In genomic region chr2:127425540-127426490, GRCh38 we compare ENCODE assay signal across 17 cellular contexts. TPM values are rescaled to one million over a fixed set of nuclear protein-coding genes. Genes with fewer than 3 reads are reported as not detected.
DNase-seq lines count a peak whose midpoint lies in the region; ATAC-seq, FAIRE-seq and TF ChIP-seq lines count a peak whose summit lies in the region.
"Had no signal": no experiment of that assay in that cellular context is flagged by ENCODE, and none has a peak within 500 bp of the region (broad histone marks: within the 10 kb centered on the region; RNA-seq: fewer than 3 reads in every experiment).

No MANE protein-coding gene starts in this region.

- H4K20me1 ChIP-seq in astrocyte (ENCODE audit: insufficient read depth, low read length), result no peaks in the 10 kb centered on the region
- H4K20me1 ChIP-seq in neural progenitor cell (ENCODE audit: low read depth), result peaks cover 10% of the 10 kb centered on the region

- H3K4me1 ChIP-seq in right atrium auricular region, result peaks cover 0 to 15% of the 10 kb centered on the region in 2 donors
- H3K4me1 ChIP-seq in heart left ventricle, result peaks cover 0 to 17% (median 8%) of the 10 kb centered on the region in 12 donors
- H3K4me1 ChIP-seq in astrocyte (ENCODE audit: insufficient read depth, low read length), result peaks cover 2% of the 10 kb centered on the region
- peaks cover 13% of the 10 kb centered on the region for H3K4me1 ChIP-seq in neural progenitor cell

- peak overlapping the region; percentile 20 for H3K27ac Mint-ChIP-seq in astrocyte (ENCODE audit: unreplicated experiment)
- peak overlapping the region; percentile 61 for H3K27ac Mint-ChIP-seq in neural progenitor cell
- H3K27ac Mint-ChIP-seq in activated naive CD4-positive, alpha-beta T cell treated with anti-CD3 and anti-CD28 coated beads for 36 hours, result no peak overlapping the region
- H3K27ac Mint-ChIP-seq: B cell; CD4-positive, alpha-beta T cell had no signal

- peaks cover 5% of the 10 kb centered on the region for H3K36me3 Mint-ChIP-seq in astrocyte (ENCODE audit: low read depth, unreplicated experiment)
- H3K36me3 Mint-ChIP-seq in neural progenitor cell, result no peaks in the 10 kb centered on the region
- H3K36me3 Mint-ChIP-seq in activated naive CD4-positive, alpha-beta T cell treated with anti-CD3 and anti-CD28 coated beads for 36 hours (ENCODE audit: low read depth), result no peaks in the 10 kb centered on the region

- DNase-seq in right atrium auricular region (ENCODE audit: low spot score) (peak; percentile 21), heart left ventricle (no peak), astrocyte (ENCODE audit: low read depth) (no peak), neural progenitor cell (ENCODE audit: low spot score) (no peak), MV-4-11 (lab: John Stamatoyannopoulos, UW) (no peak), GDM1 (lab: John Stamatoyannopoulos, UW) (no peak)
- DNase-seq in activated naive CD4-positive, alpha-beta T cell treated with anti-CD3 and anti-CD28 coated beads for 36 hours, result no peak
- DNase-seq: ACHN; C1 segment of cervical spinal cord; Calu3; CD4-positive, alpha-beta T cell; DMS 273 treated with DMSO at 0.1 percent for 48 hours; GM23248; H7 had no signal

- H3K9me3 Mint-ChIP-seq in astrocyte (ENCODE audit: unreplicated experiment), result no peaks in the 10 kb centered on the region
- H3K9me3 Mint-ChIP-seq in neural progenitor cell, result no peaks in the 10 kb centered on the region
- no peaks in the 10 kb centered on the region for H3K9me3 Mint-ChIP-seq in activated naive CD4-positive, alpha-beta T cell treated with anti-CD3 and anti-CD28 coated beads for 36 hours
- H3K9me3 Mint-ChIP-seq: CD4-positive, alpha-beta T cell had no signal

- peaks cover 35% of the 10 kb centered on the region for H3F3A ChIP-seq in neural progenitor cell (ENCODE audit: low read depth)

- H3K27me3 Mint-ChIP-seq in astrocyte (ENCODE audit: low read depth, unreplicated experiment), result peaks cover 62% of the 10 kb centered on the region
- peaks cover 35% of the 10 kb centered on the region for H3K27me3 Mint-ChIP-seq in neural progenitor cell (ENCODE audit: insufficient read depth, low read depth)
- peaks cover 43% of the 10 kb centered on the region for H3K27me3 Mint-ChIP-seq in activated naive CD4-positive, alpha-beta T cell treated with anti-CD3 and anti-CD28 coated beads for 36 hours (ENCODE audit: low read depth)
- H3K27me3 Mint-ChIP-seq: B cell had no signal

- H2AFZ ChIP-seq in astrocyte (ENCODE audit: low read depth, low read length) (no peak overlapping the region), neural progenitor cell (replicated peaks) (no peak overlapping the region)
- H2AFZ ChIP-seq: GM23248 had no signal

- TF ChIP-seq CTCF in right atrium auricular region (IDR thresholded peaks at IDR 0.05) (no peak), heart left ventricle (IDR thresholded peaks at IDR 0.05) (no peak), astrocyte (IDR thresholded peaks at IDR 0.05; ENCODE audit: insufficient read depth, low read depth, low read length) (no peak), neural progenitor cell (IDR thresholded peaks at IDR 0.05) (no peak)

- H3K9ac ChIP-seq in astrocyte (ENCODE audit: low read length) (no peak overlapping the region), neural progenitor cell (no peak overlapping the region)
- H3K9ac ChIP-seq: GM23248 had no signal

- H3K9me3 ChIP-seq in right atrium auricular region, result no peaks in the 10 kb centered on the region
- H3K9me3 ChIP-seq in heart left ventricle, result no peaks in the 10 kb centered on the region
- no peaks in the 10 kb centered on the region for H3K9me3 ChIP-seq in astrocyte (ENCODE audit: insufficient read depth, low read depth, low read length)
- H3K9me3 ChIP-seq in neural progenitor cell (ENCODE audit: low read depth), result no peaks in the 10 kb centered on the region

- H3K79me2 ChIP-seq in astrocyte (ENCODE audit: insufficient read depth, low read length), result no peaks in the 10 kb centered on the region
- H3K79me2 ChIP-seq in neural progenitor cell (ENCODE audit: low read depth), result no peaks in the 10 kb centered on the region

- FAIRE-seq in astrocyte (lab: Jason Lieb, UNC), result no peak
- FAIRE-seq: GM12878 had no signal

- peaks cover 2% of the 10 kb centered on the region for H3K4me1 Mint-ChIP-seq in astrocyte (ENCODE audit: low read depth, unreplicated experiment)
- H3K4me1 Mint-ChIP-seq in neural progenitor cell, result peaks cover 21% of the 10 kb centered on the region
- peaks cover 10% of the 10 kb centered on the region for H3K4me1 Mint-ChIP-seq in activated naive CD4-positive, alpha-beta T cell treated with anti-CD3 and anti-CD28 coated beads for 36 hours (ENCODE audit: low read depth)

- CTCF ChIA-PET in activated naive CD4-positive, alpha-beta T cell treated with anti-CD3 and anti-CD28 coated beads for 36 hours (lab: Charles Lee), result interaction anchor here (1.1 kb wide), 1 partner anchor 105 kb away, joined by 3 read pairs; no protein-coding TSS in a partner anchor

- intact Hi-C loops in heart left ventricle (cut with DNase I), result no loop called here
- intact Hi-C loops in activated naive CD4-positive, alpha-beta T cell treated with anti-CD3 and anti-CD28 coated beads for 36 hours (cut with micrococcal nuclease), result no loop called here

- H3K4me3 ChIP-seq in right atrium auricular region (no peak overlapping the region), heart left ventricle (no peak overlapping the region), astrocyte (ENCODE audit: insufficient read depth, low read depth, low read length) (no peak overlapping the region), neural progenitor cell (no peak overlapping the region)
- H3K4me3 ChIP-seq: GM12878, GM23248 had no signal

- H3K4me2 ChIP-seq in astrocyte (ENCODE audit: low read length), result no peak overlapping the region
- no peak overlapping the region for H3K4me2 ChIP-seq in neural progenitor cell

- 93 to 94% (median 94%) methylated on average over 16 of the region's 16 CpGs for WGBS in heart left ventricle, 4 donors

- H3K36me3 ChIP-seq in right atrium auricular region, result no peaks in the 10 kb centered on the region
- no peaks in the 10 kb centered on the region for H3K36me3 ChIP-seq in heart left ventricle
- no peaks in the 10 kb centered on the region for H3K36me3 ChIP-seq in astrocyte (ENCODE audit: insufficient read depth, low read length)
- H3K36me3 ChIP-seq in neural progenitor cell, result no peaks in the 10 kb centered on the region

- H3K27me3 ChIP-seq in right atrium auricular region, result peaks cover 0 to 17% of the 10 kb centered on the region in 2 donors
- peaks cover 11 to 30% (median 27%) of the 10 kb centered on the region in 9 donors for H3K27me3 ChIP-seq in heart left ventricle
- H3K27me3 ChIP-seq in astrocyte (ENCODE audit: insufficient read depth, low read length), result peaks cover 12% of the 10 kb centered on the region
- H3K27me3 ChIP-seq in neural progenitor cell, result peaks cover 51% of the 10 kb centered on the region

- no peak for ATAC-seq in heart left ventricle
- ATAC-seq: GM12878 had no signal

- H3K27ac ChIP-seq in right atrium auricular region, result no peak overlapping the region
- H3K27ac ChIP-seq in heart left ventricle, result no peak overlapping the region
- no peak overlapping the region for H3K27ac ChIP-seq in astrocyte (ENCODE audit: low read depth, low read length)
- H3K27ac ChIP-seq in neural progenitor cell, result no peak overlapping the region
- H3K27ac ChIP-seq: GM23248 had no signal

- H3K4me3 Mint-ChIP-seq in astrocyte (ENCODE audit: unreplicated experiment) (no peak overlapping the region), neural progenitor cell (no peak overlapping the region)
- H3K4me3 Mint-ChIP-seq in activated naive CD4-positive, alpha-beta T cell treated with anti-CD3 and anti-CD28 coated beads for 36 hours, result no peak overlapping the region
- H3K4me3 Mint-ChIP-seq: B cell; CD4-positive, alpha-beta T cell had no signal

- TF ChIP-seq POLR2A in heart left ventricle (IDR thresholded peaks at IDR 0.05), result no peak

RNA-seq across cellular contexts. Expression of gene PROC, which starts 7.6 kb away (rescaled TPM):
- total RNA-seq in right atrium auricular region (not detected), heart left ventricle (not detected), astrocyte (1.0 and 1.5 TPM in 2 replicates), neural progenitor cell (ENCODE audit: low replicate concordance) (0.25 TPM in 1 of 2 replicates, not detected in the other)
- polyA plus RNA-seq in heart left ventricle, result not detected
- total RNA-seq in activated naive CD4-positive, alpha-beta T cell treated with anti-CD3 and anti-CD28 coated beads for 36 hours, result not detected
- total RNA-seq: B cell, Daoy, GM12878, GM23248 had no signal
- polyA plus RNA-seq: GM12878, GM23248 had no signal

RNA-seq across cellular contexts. Expression of gene MAP3K2, which starts 38.0 kb away (rescaled TPM):
- total RNA-seq in right atrium auricular region (10 to 100 TPM; 20.5 to 20.8 TPM), heart left ventricle (10 to 100 TPM; 19.1 to 37.6 (median 26.1) TPM), astrocyte (62.2 and 71.2 TPM in 2 replicates), neural progenitor cell (ENCODE audit: low replicate concordance) (24.5 and 27.7 TPM in 2 replicates)
- 1 to 10 TPM; 4.0 to 7.5 TPM for polyA plus RNA-seq in heart left ventricle
- 10 to 100 TPM; 27.1 to 27.4 TPM for total RNA-seq in activated naive CD4-positive, alpha-beta T cell treated with anti-CD3 and anti-CD28 coated beads for 36 hours
